In the genomic region with DNA sequence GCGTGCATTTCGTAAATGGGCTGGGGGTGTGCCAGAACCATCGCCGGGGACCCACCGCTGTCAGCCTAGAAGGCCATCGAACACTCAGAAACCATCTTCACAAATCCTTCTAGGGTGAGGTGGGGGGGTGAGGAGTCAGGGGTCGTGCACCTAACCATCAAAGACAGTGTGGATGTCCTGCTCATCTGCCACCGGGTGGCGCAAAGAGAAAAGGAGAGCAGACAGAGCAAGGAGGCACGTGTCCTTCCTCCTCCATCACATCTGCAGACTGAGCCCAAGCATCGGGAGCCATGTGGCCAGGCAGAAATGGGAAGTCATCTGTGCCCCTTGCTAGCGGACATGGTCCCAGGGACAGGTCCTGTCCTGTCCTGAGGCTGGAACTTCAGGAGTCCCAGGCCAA, we compare ENCODE assay signal across 8 cellular contexts.
A peak's percentile ranks its signal among the peaks of the same experiment; 100 is the strongest.
DNase-seq lines count a peak whose midpoint lies in the region; ATAC-seq and TF ChIP-seq lines count a peak whose summit lies in the region.

No MANE protein-coding gene starts in this region.

- TF ChIP-seq POLR2A in ovary (IDR thresholded peaks at IDR 0.05), result no peak

- no peak overlapping the region for H3K4me3 ChIP-seq in ovary

- TF ChIP-seq CTCF in VCaP (conservative IDR thresholded peaks at IDR 0.05) (peak; percentile 81), ovary (IDR thresholded peaks at IDR 0.05) (no peak)

- no peaks in the 10 kb centered on the region for H3K4me1 ChIP-seq in ovary (ENCODE audit: insufficient read depth)

- no peaks in the 10 kb centered on the region for H3K9me3 ChIP-seq in ovary

- WGBS in ovary, 3 donors, result 16 to 46% (median 20%) methylated on average over 12 of the region's 12 CpGs

- peak; percentile 32 for DNase-seq in A172 (ENCODE audit: low spot score)
- peak; percentile 73 for DNase-seq in ELR (ENCODE audit: low read depth)
- peak; percentile 44 for DNase-seq in NCI-H1436 treated with DMSO at 0.1 percent for 48 hours (lab: John Stamatoyannopoulos, UW)
- peak; percentile 67 for DNase-seq in globus pallidus (ENCODE audit: low spot score)
- DNase-seq in ovary, result peak; percentile 23 to 52 (median 40)

- H3K27me3 ChIP-seq in ovary, result no peaks in the 10 kb centered on the region

- no peak for TF ChIP-seq EP300 in ovary (IDR thresholded peaks at IDR 0.05)

- peak overlapping the region; percentile 57 for H3K27ac ChIP-seq in VCaP
- no peak overlapping the region for H3K27ac ChIP-seq in ovary

- no peak for ATAC-seq in HG02623 (IDR thresholded peaks at IDR 0.05; ENCODE audit: unreplicated experiment)
- no peak for ATAC-seq in GM21360 (IDR thresholded peaks at IDR 0.05; ENCODE audit: unreplicated experiment)

- intact Hi-C loops in ovary (cut with DNase I), result loop anchor here in 1 of 4 donors (10.0 kb wide), 1 partner anchor 163 kb away; no protein-coding TSS in a partner anchor

- no peaks in the 10 kb centered on the region for H3K36me3 ChIP-seq in ovary
